Comparison of ENCODE assay signal across 14 cellular contexts in genomic region chr16:17339764-17340541, GRCh38.
DNase-seq lines count a peak whose midpoint lies in the region; ATAC-seq, FAIRE-seq and TF ChIP-seq lines count a peak whose summit lies in the region.
"Had no signal": no experiment of that assay in that cellular context is flagged by ENCODE, and none has a peak within 500 bp of the region (broad histone marks: within the 10 kb centered on the region; RNA-seq: fewer than 3 reads in every experiment).

No MANE protein-coding gene starts in this region.

- in situ Hi-C loops in HepG2 (cut with HindIII; ENCODE audit: extremely low pct_ligation_motif_present, low pct_unique_long_range_greater_than_20kb) (no loop called here), ACHN (cut with HindIII; ENCODE audit: low pct_ligation_motif_present, low pct_unique_long_range_greater_than_20kb, low sequenced_read_pairs) (no loop called here)

- POLR2A ChIA-PET in HepG2 (lab: Yijun Ruan, JAX) = no interaction called here

- H3K79me2 ChIP-seq in HepG2 (ENCODE audit: insufficient read depth, low read length) = no peaks in the 10 kb centered on the region

- no peak overlapping the region for H2AFZ ChIP-seq in HepG2 (ENCODE audit: low read length)

- no peak for ATAC-seq in HepG2
- no peak for ATAC-seq in right lobe of liver
- ATAC-seq in naive B cell (ENCODE audit: low read depth in 2 of 2) = no peak
- no peak for ATAC-seq in GM21529 (IDR thresholded peaks at IDR 0.05; ENCODE audit: unreplicated experiment)
- ATAC-seq: left lobe of liver had no signal

- no peaks in the 10 kb centered on the region for H3K4me1 ChIP-seq in HepG2 (ENCODE audit: insufficient read depth, low read length)
- H3K4me1 ChIP-seq in right lobe of liver = no peaks in the 10 kb centered on the region
- H3K4me1 ChIP-seq in ascending aorta = peaks cover 2 to 14% of the 10 kb centered on the region in 2 donors

- no peak for TF ChIP-seq EP300 in HepG2 (IDR thresholded peaks at IDR 0.05; ENCODE audit: low read depth in 2 of 2, low read length in 2 of 2)
- TF ChIP-seq EP300 in HepG2 (CRISPR knock-in tag; IDR thresholded peaks at IDR 0.05; ENCODE audit: borderline replicate concordance) = no peak

- no peak for TF ChIP-seq CTCF in HepG2 (CRISPR knock-in tag; IDR thresholded peaks at IDR 0.05)
- TF ChIP-seq CTCF in right lobe of liver (IDR thresholded peaks at IDR 0.05) = no peak
- peak in 1 of 3 experiments; percentile 12 for TF ChIP-seq CTCF in ascending aorta (IDR thresholded peaks at IDR 0.05)
- no peak for TF ChIP-seq CTCF in GM10266 (IDR thresholded peaks at IDR 0.05; ENCODE audit: control insufficient read depth, insufficient read depth, low read depth, missing control alignments)

- no peaks in the 10 kb centered on the region for H4K20me1 ChIP-seq in HepG2 (ENCODE audit: insufficient read depth, low read length)

- no peak for FAIRE-seq in HepG2 (lab: Jason Lieb, UNC)
- FAIRE-seq: colon, RCC 7860, urothelium cell line had no signal

- TF ChIP-seq POLR2A in HepG2 (IDR thresholded peaks at IDR 0.05; ENCODE audit: insufficient read depth in 1 of 2, low read depth in 2 of 2, low read length in 2 of 2) (no peak), right lobe of liver (IDR thresholded peaks at IDR 0.05) (no peak)

- H3K9me3 ChIP-seq in HepG2 (ENCODE audit: low read length) = no peaks in the 10 kb centered on the region
- no peaks in the 10 kb centered on the region for H3K9me3 ChIP-seq in right lobe of liver
- no peaks in the 10 kb centered on the region for H3K9me3 ChIP-seq in ascending aorta

- H3K27me3 Mint-ChIP-seq in naive B cell = no peaks in the 10 kb centered on the region

- H3K27ac ChIP-seq in HepG2 (ENCODE audit: extremely low read length, insufficient read depth, low read length) = no peak overlapping the region
- no peak overlapping the region for H3K27ac ChIP-seq in right lobe of liver
- H3K27ac ChIP-seq in ascending aorta = peak overlapping the region; percentile 27 to 39
- H3K27ac ChIP-seq: WERI-Rb-1 had no signal

- H3K36me3 Mint-ChIP-seq in naive B cell = peaks cover 0 to 8% of the 10 kb centered on the region in 2 donors

- intact Hi-C loops in HepG2 (cut with micrococcal nuclease; ENCODE audit: unreplicated experiment) (no loop called here), right lobe of liver (cut with DNase I) (no loop called here), ascending aorta (cut with DNase I) (loop anchor here (10.0 kb wide), 1 partner anchor 1455 kb away; the partner anchor contains the start of gene RPS15A)

- TF ChIP-seq RAD21 in HepG2 (CRISPR knock-in tag; IDR thresholded peaks at IDR 0.05) = no peak

- peaks cover 0 to 2% (median 0%) of the 10 kb centered on the region in 7 donors for H3K9me3 Mint-ChIP-seq in naive B cell

- no TSS peak for BruUV-seq in HepG2 (replicated peaks; lab: Mats Ljungman, UMichigan)

- H3K4me3 ChIP-seq in HepG2 (replicated peaks in 1 of 3; ENCODE audit: insufficient read depth in 1 of 3, low read depth in 2 of 3, low read length in 3 of 3) = no peak overlapping the region
- H3K4me3 ChIP-seq in right lobe of liver = no peak overlapping the region
- H3K4me3 ChIP-seq in ascending aorta = no peak overlapping the region

- peak overlapping the region in 3 of 8 donors; percentile 23 to 57 (median 47) for H3K4me3 Mint-ChIP-seq in naive B cell

- H3K27me3 ChIP-seq in HepG2 (ENCODE audit: control insufficient read depth in 1 of 2, insufficient read depth in 2 of 2, low read length in 2 of 2) (peaks cover 2 to 27% of the 10 kb centered on the region in 2 experiments; a peak in 4 of 5 replicates), right lobe of liver (no peaks in the 10 kb centered on the region), ascending aorta (no peaks in the 10 kb centered on the region)

- peaks cover 54 to 78% (median 76%) of the 10 kb centered on the region in 3 donors for H3K4me1 Mint-ChIP-seq in naive B cell

- no peaks in the 10 kb centered on the region for H3K36me3 ChIP-seq in HepG2 (replicated peaks in 1 of 2; ENCODE audit: control insufficient read depth in 1 of 2, insufficient read depth in 2 of 2, low read length in 2 of 2)
- H3K36me3 ChIP-seq in right lobe of liver = no peaks in the 10 kb centered on the region
- no peaks in the 10 kb centered on the region for H3K36me3 ChIP-seq in ascending aorta
- H3K36me3 ChIP-seq: WERI-Rb-1 had no signal

- H3K27ac Mint-ChIP-seq in naive B cell = peak overlapping the region in 5 of 6 donors; percentile 16 to 96 (median 49)

- CTCF ChIA-PET in HepG2 (lab: Yijun Ruan, JAX; ENCODE audit: low intra/inter-chr PET ratio, low total read pairs) = no interaction called here

- 2% methylated on average over 7 of the region's 7 CpGs for WGBS in HepG2 (ENCODE audit: low lambda C conversion rate)
- 47% methylated on average over 7 of the region's 7 CpGs for WGBS in right lobe of liver (ENCODE audit: insufficient coverage, low coverage, low lambda C conversion rate, missing lambda C conversion rate)

- no peak overlapping the region for H3K4me2 ChIP-seq in HepG2 (ENCODE audit: low read depth, low read length)

- DNase-seq in HepG2 (ENCODE audit: low spot score) (no peak), right lobe of liver (no peak), ascending aorta (ENCODE audit: low spot score in 2 of 2) (no peak), naive B cell (no peak), ACHN (no peak), NOMO-1 (lab: John Stamatoyannopoulos, UW; ENCODE audit: unreplicated experiment in 2 of 2) (no peak), GM10266 (ENCODE audit: extremely low spot score) (no peak)
- DNase-seq: activated gamma-delta T cell, WERI-Rb-1 had no signal

- H3K9ac ChIP-seq in HepG2 (ENCODE audit: insufficient read depth, low read depth, low read length) = no peak overlapping the region

TF ChIP-seq in HepG2, 621 proteins besides CTCF, POLR2A, EP300 and RAD21:
- TF ChIP-seq HMG20A (CRISPR knock-in tag; IDR thresholded peaks at IDR 0.05; ENCODE audit: borderline replicate concordance) (no peak), ZNF292 (CRISPR knock-in tag; IDR thresholded peaks at IDR 0.05; ENCODE audit: borderline replicate concordance, low read depth) (no peak), NONO (IDR thresholded peaks at IDR 0.05) (0 out of 2 replicates have a peak, but pooled peaks have one; percentile 32), NONO (CRISPR knock-in tag; conservative IDR thresholded peaks at IDR 0.05) (no peak), NFE2 (CRISPR knock-in tag; IDR thresholded peaks at IDR 0.05) (no peak), TRIM22 (IDR thresholded peaks at IDR 0.05) (peak; percentile 65; the same call in 1 of the 2 replicates), HNRNPK (IDR thresholded peaks at IDR 0.05; ENCODE audit: low read depth, low read length, poor library complexity, severe bottlenecking) (peak; percentile 51), ZNF282 (IDR thresholded peaks at IDR 0.05; ENCODE audit: partially characterized antibody) (peak; percentile 90), ONECUT2 (CRISPR knock-in tag; IDR thresholded peaks at IDR 0.05) (no peak), RAD51 (IDR thresholded peaks at IDR 0.05; ENCODE audit: borderline replicate concordance) (peak; percentile 18; the same call in 1 of the 2 replicates), KLF16 (CRISPR knock-in tag; IDR thresholded peaks at IDR 0.05) (no peak), POLR2AphosphoS2 (IDR thresholded peaks at IDR 0.05; ENCODE audit: low read depth, low read length) (no peak)
- TF ChIP-seq, protein P1, sequence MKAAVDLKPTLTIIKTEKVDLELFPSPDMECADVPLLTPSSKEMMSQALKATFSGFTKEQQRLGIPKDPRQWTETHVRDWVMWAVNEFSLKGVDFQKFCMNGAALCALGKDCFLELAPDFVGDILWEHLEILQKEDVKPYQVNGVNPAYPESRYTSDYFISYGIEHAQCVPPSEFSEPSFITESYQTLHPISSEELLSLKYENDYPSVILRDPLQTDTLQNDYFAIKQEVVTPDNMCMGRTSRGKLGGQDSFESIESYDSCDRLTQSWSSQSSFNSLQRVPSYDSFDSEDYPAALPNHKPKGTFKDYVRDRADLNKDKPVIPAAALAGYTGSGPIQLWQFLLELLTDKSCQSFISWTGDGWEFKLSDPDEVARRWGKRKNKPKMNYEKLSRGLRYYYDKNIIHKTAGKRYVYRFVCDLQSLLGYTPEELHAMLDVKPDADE (CRISPR knock-in tag; IDR thresholded peaks at IDR 0.05) = no peak
- TF ChIP-seq, protein P2, sequence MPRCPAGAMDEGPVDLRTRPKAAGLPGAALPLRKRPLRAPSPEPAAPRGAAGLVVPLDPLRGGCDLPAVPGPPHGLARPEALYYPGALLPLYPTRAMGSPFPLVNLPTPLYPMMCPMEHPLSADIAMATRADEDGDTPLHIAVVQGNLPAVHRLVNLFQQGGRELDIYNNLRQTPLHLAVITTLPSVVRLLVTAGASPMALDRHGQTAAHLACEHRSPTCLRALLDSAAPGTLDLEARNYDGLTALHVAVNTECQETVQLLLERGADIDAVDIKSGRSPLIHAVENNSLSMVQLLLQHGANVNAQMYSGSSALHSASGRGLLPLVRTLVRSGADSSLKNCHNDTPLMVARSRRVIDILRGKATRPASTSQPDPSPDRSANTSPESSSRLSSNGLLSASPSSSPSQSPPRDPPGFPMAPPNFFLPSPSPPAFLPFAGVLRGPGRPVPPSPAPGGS (CRISPR knock-in tag; IDR thresholded peaks at IDR 0.05) = no peak

Comparison
In these comparisons a context has a peak if more than half of its experiments do, and no peak if none do; other contexts are left out.
1. H3K27ac ChIP-seq: peak in ascending aorta (2 of 2); none in HepG2 (single experiment) and right lobe of liver (0 of 3).